23 cellular contexts compared by ENCODE assay signal in the genomic region with DNA sequence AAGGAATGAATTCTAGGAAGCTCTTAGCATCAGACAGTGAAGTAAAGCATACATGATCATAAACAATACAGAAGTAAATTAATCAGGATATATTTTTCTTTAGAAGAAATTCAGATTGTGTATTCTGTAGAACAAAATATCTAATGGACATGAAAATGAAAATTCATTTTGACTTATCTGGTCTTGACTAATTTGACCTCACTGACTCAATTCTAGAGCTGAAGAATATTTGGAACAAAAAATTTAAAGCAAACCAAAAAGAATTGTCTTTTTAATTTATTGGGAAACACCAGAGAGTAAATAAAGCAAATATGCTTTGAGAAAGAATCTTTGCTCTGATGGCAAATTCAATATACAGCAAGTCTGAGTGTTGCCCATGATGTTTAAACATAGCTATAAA.
"Had no signal": no experiment of that assay in that cellular context is flagged by ENCODE, and none has a peak within 500 bp of the region (broad histone marks: within the 10 kb centered on the region; RNA-seq: fewer than 3 reads in every experiment).

No MANE protein-coding gene starts in this region.

- H3K4me3 Mint-ChIP-seq: stimulated activated effector memory CD8-positive, alpha-beta T cell treated with anti-CD3 and anti-CD28 coated beads, Interleukin-12 subunit alpha, Interleukin-12 subunit beta, amount 100 ng/mL, for 72 hours; stimulated activated naive CD8-positive, alpha-beta T cell treated with anti-CD3 and anti-CD28 coated beads, Interleukin-15, Interleukin-2, amounts not matched to agents 100 ng/mL and 50 ng/mL, for 24 hours had no signal

- H3K4me3 ChIP-seq: lower lobe of right lung, pancreas, prostate gland, spleen, suprapubic skin, thoracic aorta, tibial artery, upper lobe of right lung had no signal

- H3K9me3 Mint-ChIP-seq: naive thymus-derived CD8-positive, alpha-beta T cell; neural crest cell; stimulated activated effector memory CD8-positive, alpha-beta T cell treated with anti-CD3 and anti-CD28 coated beads, Interleukin-12 subunit alpha, Interleukin-12 subunit beta, amount 100 ng/mL, for 72 hours; stimulated activated naive CD8-positive, alpha-beta T cell treated with anti-CD3 and anti-CD28 coated beads, Interleukin-15, Interleukin-2, amounts not matched to agents 100 ng/mL and 50 ng/mL, for 24 hours had no signal

- H3K27me3 Mint-ChIP-seq: stimulated activated naive CD8-positive, alpha-beta T cell treated with anti-CD3 and anti-CD28 coated beads, Interleukin-15, Interleukin-2, amounts not matched to agents 100 ng/mL and 50 ng/mL, for 24 hours had no signal

- DNase-seq: hypothalamus; islet precursor cell; lower lobe of right lung; mammary epithelial cell; mesenchymal stem cell; naive thymus-derived CD8-positive, alpha-beta T cell; nucleus accumbens; pancreas; posterior cingulate gyrus; small intestine; spleen; stimulated activated CD4-positive, alpha-beta T cell treated with anti-CD3 and anti-CD28 coated beads, Interleukin-4, amount 100 ng/mL, for 24 hours; stimulated activated naive CD4-positive, alpha-beta T cell; tibial artery; trophoblast cell; upper lobe of right lung had no signal

- ATAC-seq: lower lobe of right lung; naive thymus-derived CD8-positive, alpha-beta T cell; pancreas; sciatic nerve; stimulated activated effector memory CD8-positive, alpha-beta T cell treated with anti-CD3 and anti-CD28 coated beads, Interleukin-12 subunit alpha, Interleukin-12 subunit beta, amount 100 ng/mL, for 72 hours; upper lobe of right lung had no signal

- H3K27me3 ChIP-seq: pancreas, spleen, suprapubic skin, tibial artery, upper lobe of right lung had no signal

- H3K36me3 ChIP-seq: lower lobe of right lung, pancreas, prostate gland, spleen, suprapubic skin, thoracic aorta, tibial artery, upper lobe of right lung had no signal

- H3K9me3 ChIP-seq: lower lobe of right lung, pancreas, prostate gland, spleen, suprapubic skin, thoracic aorta, tibial artery, upper lobe of right lung had no signal

- H3K27ac ChIP-seq: lower lobe of right lung, pancreas, prostate gland, spleen, suprapubic skin, thoracic aorta, tibial artery, upper lobe of right lung had no signal

- H3K27ac Mint-ChIP-seq: stimulated activated effector memory CD8-positive, alpha-beta T cell treated with anti-CD3 and anti-CD28 coated beads, Interleukin-12 subunit alpha, Interleukin-12 subunit beta, amount 100 ng/mL, for 72 hours; stimulated activated naive CD8-positive, alpha-beta T cell treated with anti-CD3 and anti-CD28 coated beads, Interleukin-15, Interleukin-2, amounts not matched to agents 100 ng/mL and 50 ng/mL, for 24 hours had no signal

- H3K4me1 ChIP-seq: prostate gland had no signal
